ENCODE assay signal across 1 cellular context in the genomic region with DNA sequence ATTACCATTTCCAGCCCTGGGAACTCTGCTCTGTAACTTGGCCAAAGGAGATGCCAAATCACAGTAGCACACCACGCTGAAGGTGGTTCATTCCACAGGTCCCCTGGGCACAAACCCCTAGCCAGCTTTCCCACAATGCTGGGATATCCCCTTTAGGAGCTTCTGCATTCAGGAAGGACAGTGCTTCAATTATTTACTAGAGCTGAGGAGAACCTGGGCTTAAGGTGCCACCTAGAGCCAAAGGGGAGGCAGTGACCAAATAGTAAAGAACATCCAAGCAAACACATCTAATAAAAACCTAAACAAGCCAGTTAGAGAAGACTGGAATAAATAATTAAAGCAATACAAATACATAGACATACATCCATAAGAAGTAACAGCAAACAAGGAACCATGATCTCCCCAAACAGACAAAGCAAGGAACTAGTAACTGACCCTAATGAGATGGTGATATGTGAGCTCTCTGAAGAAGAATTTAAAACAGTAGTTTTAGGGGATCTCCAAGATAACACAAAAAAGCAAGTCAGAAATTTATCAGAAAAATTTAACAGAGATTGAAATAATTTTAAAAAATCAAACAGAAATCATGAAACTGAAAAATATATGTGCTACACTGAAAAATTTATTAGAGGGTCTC.
TF ChIP-seq lines count a peak whose summit lies in the region.

No MANE protein-coding gene starts in this region.

TF ChIP-seq in GM23338, 12 proteins besides CTCF, POLR2A, EP300 and RAD21 (continued from another document):
- TF ChIP-seq, protein P1, sequence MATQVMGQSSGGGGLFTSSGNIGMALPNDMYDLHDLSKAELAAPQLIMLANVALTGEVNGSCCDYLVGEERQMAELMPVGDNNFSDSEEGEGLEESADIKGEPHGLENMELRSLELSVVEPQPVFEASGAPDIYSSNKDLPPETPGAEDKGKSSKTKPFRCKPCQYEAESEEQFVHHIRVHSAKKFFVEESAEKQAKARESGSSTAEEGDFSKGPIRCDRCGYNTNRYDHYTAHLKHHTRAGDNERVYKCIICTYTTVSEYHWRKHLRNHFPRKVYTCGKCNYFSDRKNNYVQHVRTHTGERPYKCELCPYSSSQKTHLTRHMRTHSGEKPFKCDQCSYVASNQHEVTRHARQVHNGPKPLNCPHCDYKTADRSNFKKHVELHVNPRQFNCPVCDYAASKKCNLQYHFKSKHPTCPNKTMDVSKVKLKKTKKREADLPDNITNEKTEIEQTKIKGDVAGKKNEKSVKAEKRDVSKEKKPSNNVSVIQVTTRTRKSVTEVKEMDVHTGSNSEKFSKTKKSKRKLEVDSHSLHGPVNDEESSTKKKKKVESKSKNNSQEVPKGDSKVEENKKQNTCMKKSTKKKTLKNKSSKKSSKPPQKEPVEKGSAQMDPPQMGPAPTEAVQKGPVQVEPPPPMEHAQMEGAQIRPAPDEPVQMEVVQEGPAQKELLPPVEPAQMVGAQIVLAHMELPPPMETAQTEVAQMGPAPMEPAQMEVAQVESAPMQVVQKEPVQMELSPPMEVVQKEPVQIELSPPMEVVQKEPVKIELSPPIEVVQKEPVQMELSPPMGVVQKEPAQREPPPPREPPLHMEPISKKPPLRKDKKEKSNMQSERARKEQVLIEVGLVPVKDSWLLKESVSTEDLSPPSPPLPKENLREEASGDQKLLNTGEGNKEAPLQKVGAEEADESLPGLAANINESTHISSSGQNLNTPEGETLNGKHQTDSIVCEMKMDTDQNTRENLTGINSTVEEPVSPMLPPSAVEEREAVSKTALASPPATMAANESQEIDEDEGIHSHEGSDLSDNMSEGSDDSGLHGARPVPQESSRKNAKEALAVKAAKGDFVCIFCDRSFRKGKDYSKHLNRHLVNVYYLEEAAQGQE (IDR thresholded peaks at IDR 0.05; ENCODE audit: unreplicated experiment), result no peak
- TF ChIP-seq NANOG (IDR thresholded peaks at IDR 0.05; ENCODE audit: borderline replicate concordance) (no peak), EZH2phosphoT487 (IDR thresholded peaks at IDR 0.05; ENCODE audit: unreplicated experiment) (no peak), POLR2AphosphoS5 (IDR thresholded peaks at IDR 0.05; ENCODE audit: low read depth) (no peak), ZNF114 (CRISPR knock-in tag; IDR thresholded peaks at IDR 0.05) (no peak), EZH2 (IDR thresholded peaks at IDR 0.05; ENCODE audit: low read depth, unreplicated experiment) (no peak), STAT1 (IDR thresholded peaks at IDR 0.05; ENCODE audit: unreplicated experiment) (no peak), CREB1 (CRISPR knock-in tag; IDR thresholded peaks at IDR 0.05; ENCODE audit: low read depth) (no peak)
- TF ChIP-seq, protein P2, sequence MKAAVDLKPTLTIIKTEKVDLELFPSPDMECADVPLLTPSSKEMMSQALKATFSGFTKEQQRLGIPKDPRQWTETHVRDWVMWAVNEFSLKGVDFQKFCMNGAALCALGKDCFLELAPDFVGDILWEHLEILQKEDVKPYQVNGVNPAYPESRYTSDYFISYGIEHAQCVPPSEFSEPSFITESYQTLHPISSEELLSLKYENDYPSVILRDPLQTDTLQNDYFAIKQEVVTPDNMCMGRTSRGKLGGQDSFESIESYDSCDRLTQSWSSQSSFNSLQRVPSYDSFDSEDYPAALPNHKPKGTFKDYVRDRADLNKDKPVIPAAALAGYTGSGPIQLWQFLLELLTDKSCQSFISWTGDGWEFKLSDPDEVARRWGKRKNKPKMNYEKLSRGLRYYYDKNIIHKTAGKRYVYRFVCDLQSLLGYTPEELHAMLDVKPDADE (IDR thresholded peaks at IDR 0.05), result no peak
- TF ChIP-seq, protein P3, sequence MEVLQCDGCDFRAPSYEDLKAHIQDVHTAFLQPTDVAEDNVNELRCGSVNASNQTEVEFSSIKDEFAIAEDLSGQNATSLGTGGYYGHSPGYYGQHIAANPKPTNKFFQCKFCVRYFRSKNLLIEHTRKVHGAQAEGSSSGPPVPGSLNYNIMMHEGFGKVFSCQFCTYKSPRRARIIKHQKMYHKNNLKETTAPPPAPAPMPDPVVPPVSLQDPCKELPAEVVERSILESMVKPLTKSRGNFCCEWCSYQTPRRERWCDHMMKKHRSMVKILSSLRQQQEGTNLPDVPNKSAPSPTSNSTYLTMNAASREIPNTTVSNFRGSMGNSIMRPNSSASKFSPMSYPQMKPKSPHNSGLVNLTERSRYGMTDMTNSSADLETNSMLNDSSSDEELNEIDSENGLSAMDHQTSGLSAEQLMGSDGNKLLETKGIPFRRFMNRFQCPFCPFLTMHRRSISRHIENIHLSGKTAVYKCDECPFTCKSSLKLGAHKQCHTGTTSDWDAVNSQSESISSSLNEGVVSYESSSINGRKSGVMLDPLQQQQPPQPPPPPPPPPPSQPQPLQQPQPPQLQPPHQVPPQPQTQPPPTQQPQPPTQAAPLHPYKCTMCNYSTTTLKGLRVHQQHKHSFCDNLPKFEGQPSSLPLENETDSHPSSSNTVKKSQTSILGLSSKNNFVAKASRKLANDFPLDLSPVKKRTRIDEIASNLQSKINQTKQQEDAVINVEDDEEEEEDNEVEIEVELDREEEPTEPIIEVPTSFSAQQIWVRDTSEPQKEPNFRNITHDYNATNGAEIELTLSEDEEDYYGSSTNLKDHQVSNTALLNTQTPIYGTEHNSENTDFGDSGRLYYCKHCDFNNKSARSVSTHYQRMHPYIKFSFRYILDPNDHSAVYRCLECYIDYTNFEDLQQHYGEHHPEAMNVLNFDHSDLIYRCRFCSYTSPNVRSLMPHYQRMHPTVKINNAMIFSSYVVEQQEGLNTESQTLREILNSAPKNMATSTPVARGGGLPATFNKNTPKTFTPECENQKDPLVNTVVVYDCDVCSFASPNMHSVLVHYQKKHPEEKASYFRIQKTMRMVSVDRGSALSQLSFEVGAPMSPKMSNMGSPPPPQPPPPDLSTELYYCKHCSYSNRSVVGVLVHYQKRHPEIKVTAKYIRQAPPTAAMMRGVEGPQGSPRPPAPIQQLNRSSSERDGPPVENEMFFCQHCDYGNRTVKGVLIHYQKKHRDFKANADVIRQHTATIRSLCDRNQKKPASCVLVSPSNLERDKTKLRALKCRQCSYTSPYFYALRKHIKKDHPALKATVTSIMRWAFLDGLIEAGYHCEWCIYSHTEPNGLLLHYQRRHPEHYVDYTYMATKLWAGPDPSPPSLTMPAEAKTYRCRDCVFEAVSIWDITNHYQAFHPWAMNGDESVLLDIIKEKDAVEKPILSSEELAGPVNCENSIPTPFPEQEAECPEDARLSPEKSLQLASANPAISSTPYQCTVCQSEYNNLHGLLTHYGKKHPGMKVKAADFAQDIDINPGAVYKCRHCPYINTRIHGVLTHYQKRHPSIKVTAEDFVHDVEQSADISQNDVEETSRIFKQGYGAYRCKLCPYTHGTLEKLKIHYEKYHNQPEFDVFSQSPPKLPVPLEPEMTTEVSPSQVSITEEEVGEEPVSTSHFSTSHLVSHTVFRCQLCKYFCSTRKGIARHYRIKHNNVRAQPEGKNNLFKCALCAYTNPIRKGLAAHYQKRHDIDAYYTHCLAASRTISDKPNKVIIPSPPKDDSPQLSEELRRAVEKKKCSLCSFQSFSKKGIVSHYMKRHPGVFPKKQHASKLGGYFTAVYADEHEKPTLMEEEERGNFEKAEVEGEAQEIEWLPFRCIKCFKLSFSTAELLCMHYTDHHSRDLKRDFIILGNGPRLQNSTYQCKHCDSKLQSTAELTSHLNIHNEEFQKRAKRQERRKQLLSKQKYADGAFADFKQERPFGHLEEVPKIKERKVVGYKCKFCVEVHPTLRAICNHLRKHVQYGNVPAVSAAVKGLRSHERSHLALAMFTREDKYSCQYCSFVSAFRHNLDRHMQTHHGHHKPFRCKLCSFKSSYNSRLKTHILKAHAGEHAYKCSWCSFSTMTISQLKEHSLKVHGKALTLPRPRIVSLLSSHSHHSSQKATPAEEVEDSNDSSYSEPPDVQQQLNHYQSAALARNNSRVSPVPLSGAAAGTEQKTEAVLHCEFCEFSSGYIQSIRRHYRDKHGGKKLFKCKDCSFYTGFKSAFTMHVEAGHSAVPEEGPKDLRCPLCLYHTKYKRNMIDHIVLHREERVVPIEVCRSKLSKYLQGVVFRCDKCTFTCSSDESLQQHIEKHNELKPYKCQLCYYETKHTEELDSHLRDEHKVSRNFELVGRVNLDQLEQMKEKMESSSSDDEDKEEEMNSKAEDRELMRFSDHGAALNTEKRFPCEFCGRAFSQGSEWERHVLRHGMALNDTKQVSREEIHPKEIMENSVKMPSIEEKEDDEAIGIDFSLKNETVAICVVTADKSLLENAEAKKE (CRISPR knock-in tag; IDR thresholded peaks at IDR 0.05), result no peak
